24 cellular contexts compared by ENCODE assay signal in genomic region chr16:1461146-1461545, GRCh38. TPM values are rescaled to one million over a fixed set of nuclear protein-coding genes. Genes with fewer than 3 reads are reported as not detected.
"Had no signal": no experiment of that assay in that cellular context is flagged by ENCODE, and none has a peak within 500 bp of the region (broad histone marks: within the 10 kb centered on the region; RNA-seq: fewer than 3 reads in every experiment).

No MANE protein-coding gene starts in this region.

- H3K4me3 Mint-ChIP-seq: activated naive CD4-positive, alpha-beta T cell treated with anti-CD3 and anti-CD28 coated beads, Interleukin-2, amount 10 ng/mL, durations not matched to agents 7 days and 5 days; activated T-cell treated with anti-CD3 and anti-CD28 coated beads, Interleukin-2, amount 50 U/mL, for 4 hours; nephron progenitor cell; stimulated activated naive CD8-positive, alpha-beta T cell treated with anti-CD3 and anti-CD28 coated beads, Interleukin-15, Interleukin-2, amounts not matched to agents 100 ng/mL and 50 ng/mL, for 24 hours had no signal

- H3K4me1 ChIP-seq: gastrocnemius medialis, right atrium auricular region, suprapubic skin had no signal

- DNase-seq: activated CD4-positive, alpha-beta T cell treated with anti-CD3 and anti-CD28 coated beads, Interleukin-2, amount 50 U/mL, for 1 hour; activated CD4-positive, CD25-positive, alpha-beta regulatory T cell treated with anti-CD3 and anti-CD28 coated beads, Interleukin-2, amount 50 U/mL, for 72 hours; activated CD8-positive, alpha-beta memory T cell treated with anti-CD3 and anti-CD28 coated beads, Interleukin-2, amount 50 U/mL, for 4 hours; activated effector memory CD4-positive, alpha-beta T cell treated with Interleukin-2 at 50 U/mL for 16 hours; activated naive CD4-positive, alpha-beta T cell treated with anti-CD3 and anti-CD28 coated beads, Interleukin-2, amount 10 ng/mL, durations not matched to agents 7 days and 5 days; activated T-cell treated with anti-CD3 and anti-CD28 coated beads, Interleukin-2, amount 50 U/mL, for 4 hours; cerebellar nuclear complex; cortex of kidney; gastrocnemius medialis; head of caudate nucleus; mesendoderm; nephron progenitor cell; occipital lobe; trophoblast cell had no signal

- ATAC-seq: activated T-cell treated with anti-CD3 and anti-CD28 coated beads, Interleukin-2, amount 50 U/mL, for 4 hours; gastrocnemius medialis; SK-N-SH treated with all-trans-retinoic acid at 6 μM for 48 hours had no signal

- H3K27ac ChIP-seq: gastrocnemius medialis, right atrium auricular region, suprapubic skin had no signal

- H3K9me3 Mint-ChIP-seq: activated naive CD4-positive, alpha-beta T cell treated with anti-CD3 and anti-CD28 coated beads, Interleukin-2, amount 10 ng/mL, durations not matched to agents 7 days and 5 days; activated T-cell treated with anti-CD3 and anti-CD28 coated beads, Interleukin-2, amount 50 U/mL, for 4 hours; nephron progenitor cell; stimulated activated naive CD8-positive, alpha-beta T cell treated with anti-CD3 and anti-CD28 coated beads, Interleukin-15, Interleukin-2, amounts not matched to agents 100 ng/mL and 50 ng/mL, for 24 hours had no signal

- H3K27me3 ChIP-seq: gastrocnemius medialis, right atrium auricular region, suprapubic skin had no signal

- H3K4me1 Mint-ChIP-seq: nephron progenitor cell had no signal

- H3K27me3 Mint-ChIP-seq: activated naive CD4-positive, alpha-beta T cell treated with anti-CD3 and anti-CD28 coated beads, Interleukin-2, amount 10 ng/mL, durations not matched to agents 7 days and 5 days; stimulated activated naive CD8-positive, alpha-beta T cell treated with anti-CD3 and anti-CD28 coated beads, Interleukin-15, Interleukin-2, amounts not matched to agents 100 ng/mL and 50 ng/mL, for 24 hours had no signal

- H3K27ac Mint-ChIP-seq: activated naive CD4-positive, alpha-beta T cell treated with anti-CD3 and anti-CD28 coated beads, Interleukin-2, amount 10 ng/mL, durations not matched to agents 7 days and 5 days; nephron progenitor cell; stimulated activated naive CD8-positive, alpha-beta T cell treated with anti-CD3 and anti-CD28 coated beads, Interleukin-15, Interleukin-2, amounts not matched to agents 100 ng/mL and 50 ng/mL, for 24 hours had no signal

- H3K4me3 ChIP-seq: gastrocnemius medialis, right atrium auricular region, skin epidermis, suprapubic skin had no signal

RNA-seq across cellular contexts. Expression of gene CCDC154, which starts 16.8 kb away (rescaled TPM):
- total RNA-seq: right atrium auricular region had no signal

RNA-seq across cellular contexts. Expression of gene PTX4, which starts 27.6 kb away (rescaled TPM):
- total RNA-seq: occipital lobe; suprapubic skin; T-helper 1 cell treated with Interleukin-12 subunit alpha and Interleukin-12 subunit beta and Interleukin-4 antibody, amounts not matched to agents 30 ng/mL and 1 ng/mL, for 36 hours had no signal
- polyA plus RNA-seq: esophagus, liver had no signal

RNA-seq across cellular contexts. Expression of gene PERCC1, which starts 30.3 kb away (rescaled TPM):
- total RNA-seq: bronchial epithelial cell; gastrocnemius medialis; occipital lobe; posterior vena cava; right atrium auricular region; T-helper 1 cell treated with Interleukin-12 subunit alpha and Interleukin-12 subunit beta and Interleukin-4 antibody, amounts not matched to agents 30 ng/mL and 1 ng/mL, for 36 hours had no signal
- polyA plus RNA-seq: esophagus, liver had no signal
